23 cellular contexts compared by ENCODE assay signal in the genomic region with DNA sequence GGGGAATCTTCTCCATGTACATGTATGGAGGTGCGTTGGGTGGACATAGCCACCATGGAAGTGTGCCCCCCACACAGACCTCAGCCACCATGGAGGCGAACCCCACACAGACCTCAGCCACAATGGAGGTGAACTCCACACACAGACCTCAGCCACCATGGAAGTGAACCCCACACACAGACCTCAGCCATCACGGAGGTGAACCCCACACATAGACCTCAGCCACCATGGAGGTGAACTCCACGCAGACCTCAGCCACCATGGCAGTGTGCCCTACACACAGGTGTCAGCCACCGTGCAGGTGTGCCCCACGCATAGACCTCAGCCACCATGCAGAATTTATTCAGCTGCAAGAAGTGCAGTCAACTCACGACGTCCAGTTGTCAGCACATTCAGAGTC.
"Had no signal": no experiment of that assay in that cellular context is flagged by ENCODE, and none has a peak within 500 bp of the region (broad histone marks: within the 10 kb centered on the region; RNA-seq: fewer than 3 reads in every experiment).

No MANE protein-coding gene starts in this region.

- H3K27me3 Mint-ChIP-seq: activated CD4-positive, alpha-beta memory T cell treated with anti-CD3 and anti-CD28 coated beads, Interleukin-2, amount 10 ng/mL, durations not matched to agents 7 days and 5 days; activated CD4-positive, alpha-beta T cell treated with anti-CD3 and anti-CD28 coated beads for 36 hours; activated CD4-positive, alpha-beta T cell treated with anti-CD3 and anti-CD28 coated beads, Interleukin-2, amount 10 ng/mL, durations not matched to agents 24 days and 14 days; activated naive CD4-positive, alpha-beta T cell treated with anti-CD3 and anti-CD28 coated beads, Interleukin-2, amount 10 ng/mL, durations not matched to agents 7 days and 5 days; activated T-cell treated with anti-CD3 and anti-CD28 coated beads, Interleukin-2, amount 50 U/mL, for 24 hours; dendritic cell treated with granulocyte-macrophage colony-stimulating factor and Interleukin-4, amounts not matched to agents 40 ng/mL and 50 ng/mL, for 4 days had no signal

- H3K4me1 Mint-ChIP-seq: activated CD4-positive, alpha-beta memory T cell treated with anti-CD3 and anti-CD28 coated beads, Interleukin-2, amount 10 ng/mL, durations not matched to agents 7 days and 5 days; activated CD4-positive, alpha-beta T cell treated with anti-CD3 and anti-CD28 coated beads for 36 hours; activated CD4-positive, alpha-beta T cell treated with anti-CD3 and anti-CD28 coated beads, Interleukin-2, amount 10 ng/mL, durations not matched to agents 24 days and 14 days; activated naive CD4-positive, alpha-beta T cell treated with anti-CD3 and anti-CD28 coated beads, Interleukin-2, amount 10 ng/mL, durations not matched to agents 7 days and 5 days; brain; endodermal cell had no signal

- H3K36me3 Mint-ChIP-seq: activated naive CD4-positive, alpha-beta T cell treated with anti-CD3 and anti-CD28 coated beads, Interleukin-2, amount 10 ng/mL, durations not matched to agents 7 days and 5 days; brain had no signal

- ATAC-seq: activated CD4-positive, alpha-beta T cell treated with anti-CD3 and anti-CD28 coated beads for 36 hours; activated naive CD4-positive, alpha-beta T cell treated with anti-CD3 and anti-CD28 coated beads, Interleukin-2, amount 50 U/mL, for 72 hours; activated T-cell treated with anti-CD3 and anti-CD28 coated beads, Interleukin-2, amount 50 U/mL, for 72 hours; esophagus mucosa had no signal

- H3K4me3 Mint-ChIP-seq: activated CD4-positive, alpha-beta memory T cell treated with anti-CD3 and anti-CD28 coated beads, Interleukin-2, amount 10 ng/mL, durations not matched to agents 7 days and 5 days; activated CD4-positive, alpha-beta T cell treated with anti-CD3 and anti-CD28 coated beads for 36 hours; activated CD4-positive, alpha-beta T cell treated with anti-CD3 and anti-CD28 coated beads, Interleukin-2, amount 10 ng/mL, durations not matched to agents 24 days and 14 days; activated naive CD4-positive, alpha-beta T cell treated with anti-CD3 and anti-CD28 coated beads, Interleukin-2, amount 10 ng/mL, durations not matched to agents 7 days and 5 days; activated T-cell treated with anti-CD3 and anti-CD28 coated beads, Interleukin-2, amount 50 U/mL, for 24 hours; activated T-cell treated with anti-CD3 and anti-CD28 coated beads, Interleukin-2, amount 50 U/mL, for 72 hours; brain; central memory CD8-positive, alpha-beta T cell; dendritic cell treated with granulocyte-macrophage colony-stimulating factor and Interleukin-4, amounts not matched to agents 40 ng/mL and 50 ng/mL, for 4 days; endodermal cell had no signal

- H3K9me3 Mint-ChIP-seq: activated CD4-positive, alpha-beta T cell treated with anti-CD3 and anti-CD28 coated beads, Interleukin-2, amount 10 ng/mL, durations not matched to agents 24 days and 14 days had no signal

- DNase-seq: activated CD4-positive, alpha-beta memory T cell treated with anti-CD3 and anti-CD28 coated beads, Interleukin-2, amount 10 ng/mL, durations not matched to agents 7 days and 5 days; activated CD4-positive, alpha-beta T cell treated with anti-CD3 and anti-CD28 coated beads for 36 hours; activated CD4-positive, alpha-beta T cell treated with anti-CD3 and anti-CD28 coated beads, Interleukin-2, amount 10 ng/mL, durations not matched to agents 24 days and 14 days; activated CD4-positive, CD25-positive, alpha-beta regulatory T cell; activated CD4-positive, CD25-positive, alpha-beta regulatory T cell treated with anti-CD3 and anti-CD28 coated beads, Interleukin-2, amount 50 U/mL, for 72 hours; activated CD8-positive, alpha-beta memory T cell treated with anti-CD3 and anti-CD28 coated beads, Interleukin-2, amount 50 U/mL, for 48 hours; activated gamma-delta T cell; activated naive CD4-positive, alpha-beta T cell; activated naive CD4-positive, alpha-beta T cell treated with anti-CD3 and anti-CD28 coated beads, Interleukin-2, amount 10 ng/mL, durations not matched to agents 7 days and 5 days; activated T-cell treated with anti-CD3 and anti-CD28 coated beads for 4 hours; activated T-cell treated with anti-CD3 and anti-CD28 coated beads, Interleukin-2, amount 50 U/mL, for 24 hours; activated T-cell treated with anti-CD3 and anti-CD28 coated beads, Interleukin-2, amount 50 U/mL, for 72 hours; adrenal gland; dorsolateral prefrontal cortex; effector memory CD4-positive, alpha-beta T cell; endodermal cell; foreskin fibroblast; T-helper 2 cell had no signal

- H3K27ac Mint-ChIP-seq: activated CD4-positive, alpha-beta memory T cell treated with anti-CD3 and anti-CD28 coated beads, Interleukin-2, amount 10 ng/mL, durations not matched to agents 7 days and 5 days; activated CD4-positive, alpha-beta T cell treated with anti-CD3 and anti-CD28 coated beads for 36 hours; activated CD4-positive, alpha-beta T cell treated with anti-CD3 and anti-CD28 coated beads, Interleukin-2, amount 10 ng/mL, durations not matched to agents 24 days and 14 days; activated naive CD4-positive, alpha-beta T cell treated with anti-CD3 and anti-CD28 coated beads, Interleukin-2, amount 10 ng/mL, durations not matched to agents 7 days and 5 days; activated naive CD4-positive, alpha-beta T cell treated with anti-CD3 and anti-CD28 coated beads, Interleukin-2, amount 50 U/mL, for 72 hours; activated T-cell treated with anti-CD3 and anti-CD28 coated beads, Interleukin-2, amount 50 U/mL, for 24 hours; activated T-cell treated with anti-CD3 and anti-CD28 coated beads, Interleukin-2, amount 50 U/mL, for 72 hours; brain; dendritic cell treated with granulocyte-macrophage colony-stimulating factor and Interleukin-4, amounts not matched to agents 40 ng/mL and 50 ng/mL, for 4 days; endodermal cell had no signal
